Comparison of ENCODE assay signal across 23 cellular contexts in the genomic region with DNA sequence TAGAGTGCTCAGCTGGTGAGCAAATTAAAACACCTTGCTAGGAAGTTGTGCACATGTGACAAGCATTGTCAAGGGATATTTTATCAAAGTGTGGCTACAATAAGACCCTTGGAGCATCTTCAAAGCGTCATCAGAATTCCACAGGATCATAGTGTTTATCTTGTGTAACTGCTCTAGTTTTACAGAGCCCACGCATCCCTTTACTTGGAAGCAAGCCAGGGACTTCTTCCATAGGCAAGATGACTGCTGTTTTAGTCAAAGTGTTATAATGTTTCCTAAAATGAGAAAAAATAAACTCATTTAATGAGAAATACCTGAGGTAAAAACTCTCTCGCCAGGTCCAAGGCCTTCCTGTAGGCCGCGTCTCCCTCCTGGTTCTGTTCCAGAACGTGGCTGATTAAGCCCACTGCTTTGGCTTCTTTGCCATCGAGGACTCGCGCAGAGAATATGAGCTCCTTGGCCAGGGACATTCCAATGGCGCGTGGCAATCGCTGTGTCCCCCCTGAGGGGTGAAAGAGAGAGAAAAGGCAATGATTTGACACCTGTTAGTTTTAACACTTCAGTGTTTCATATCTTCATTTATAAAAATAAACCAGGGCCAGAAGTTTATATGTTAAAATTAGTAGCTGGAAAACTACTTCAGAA.
DNase-seq lines count a peak whose midpoint lies in the region; ATAC-seq, FAIRE-seq and TF ChIP-seq lines count a peak whose summit lies in the region.
"Had no signal": no experiment of that assay in that cellular context is flagged by ENCODE, and none has a peak within 500 bp of the region (broad histone marks: within the 10 kb centered on the region; RNA-seq: fewer than 3 reads in every experiment).

No MANE protein-coding gene starts in this region.

- H3K9me3 ChIP-seq in astrocyte (ENCODE audit: insufficient read depth, low read depth, low read length), result no peaks in the 10 kb centered on the region
- H3K9me3 ChIP-seq in osteoblast (ENCODE audit: low read depth, low read length), result no peaks in the 10 kb centered on the region
- H3K9me3 ChIP-seq: MG63, pancreas, SJCRH30 had no signal

- H3K4me3 Mint-ChIP-seq in astrocyte (ENCODE audit: unreplicated experiment), result no peak overlapping the region
- no peak overlapping the region for H3K4me3 Mint-ChIP-seq in activated naive CD8-positive, alpha-beta T cell treated with anti-CD3 and anti-CD28 coated beads, Interleukin-2, amount 50 U/mL, for 24 hours
- H3K4me3 Mint-ChIP-seq: activated CD4-positive, alpha-beta T cell treated with anti-CD3 and anti-CD28 coated beads, Interleukin-2, amount 10 ng/mL, durations not matched to agents 7 days and 5 days; brain; memory B cell; natural killer cell had no signal

- H3K27ac Mint-ChIP-seq in astrocyte (ENCODE audit: unreplicated experiment), result peak overlapping the region; percentile 92
- no peak overlapping the region for H3K27ac Mint-ChIP-seq in activated naive CD8-positive, alpha-beta T cell treated with anti-CD3 and anti-CD28 coated beads, Interleukin-2, amount 50 U/mL, for 24 hours
- H3K27ac Mint-ChIP-seq: activated CD4-positive, alpha-beta T cell treated with anti-CD3 and anti-CD28 coated beads, Interleukin-2, amount 10 ng/mL, durations not matched to agents 7 days and 5 days; memory B cell; natural killer cell had no signal

- H3K79me2 ChIP-seq in astrocyte (ENCODE audit: insufficient read depth, low read length) (no peaks in the 10 kb centered on the region), osteoblast (ENCODE audit: insufficient read depth, low read length) (no peaks in the 10 kb centered on the region)

- H4K20me1 ChIP-seq in astrocyte (ENCODE audit: insufficient read depth, low read length) (no peaks in the 10 kb centered on the region), osteoblast (ENCODE audit: insufficient read depth, low read length) (no peaks in the 10 kb centered on the region)

- H3K36me3 ChIP-seq in astrocyte (ENCODE audit: insufficient read depth, low read length) (no peaks in the 10 kb centered on the region), osteoblast (ENCODE audit: insufficient read depth, low read length) (no peaks in the 10 kb centered on the region)
- H3K36me3 ChIP-seq: SJCRH30 had no signal

- no peaks in the 10 kb centered on the region for H3K9me3 Mint-ChIP-seq in astrocyte (ENCODE audit: unreplicated experiment)
- H3K9me3 Mint-ChIP-seq in activated naive CD8-positive, alpha-beta T cell treated with anti-CD3 and anti-CD28 coated beads, Interleukin-2, amount 50 U/mL, for 24 hours, result no peaks in the 10 kb centered on the region
- H3K9me3 Mint-ChIP-seq: memory B cell, natural killer cell had no signal

- H3K27me3 Mint-ChIP-seq in astrocyte (ENCODE audit: low read depth, unreplicated experiment), result no peaks in the 10 kb centered on the region
- no peaks in the 10 kb centered on the region for H3K27me3 Mint-ChIP-seq in activated naive CD8-positive, alpha-beta T cell treated with anti-CD3 and anti-CD28 coated beads, Interleukin-2, amount 50 U/mL, for 24 hours
- H3K27me3 Mint-ChIP-seq: activated CD4-positive, alpha-beta T cell treated with anti-CD3 and anti-CD28 coated beads, Interleukin-2, amount 10 ng/mL, durations not matched to agents 7 days and 5 days; brain; memory B cell had no signal

- H3K27me3 ChIP-seq in astrocyte (ENCODE audit: insufficient read depth, low read length), result no peaks in the 10 kb centered on the region
- H3K27me3 ChIP-seq in osteoblast (ENCODE audit: insufficient read depth, low read length), result no peaks in the 10 kb centered on the region
- H3K27me3 ChIP-seq: MG63, pancreas, SJCRH30 had no signal

- H2AFZ ChIP-seq in astrocyte (ENCODE audit: low read depth, low read length) (no peak overlapping the region), osteoblast (ENCODE audit: low read length) (no peak overlapping the region)
- H2AFZ ChIP-seq: PC-9 had no signal

- no peak overlapping the region for H3K9ac ChIP-seq in astrocyte (ENCODE audit: low read length)

- H3K4me1 ChIP-seq in astrocyte (ENCODE audit: insufficient read depth, low read length) (peaks cover 17% of the 10 kb centered on the region), osteoblast (ENCODE audit: insufficient read depth, low read length) (peaks cover 12% of the 10 kb centered on the region)
- H3K4me1 ChIP-seq: pancreas, SJCRH30 had no signal

- H3K4me1 Mint-ChIP-seq in astrocyte (ENCODE audit: low read depth, unreplicated experiment), result peaks cover 20% of the 10 kb centered on the region
- H3K4me1 Mint-ChIP-seq in activated naive CD8-positive, alpha-beta T cell treated with anti-CD3 and anti-CD28 coated beads, Interleukin-2, amount 50 U/mL, for 24 hours, result peaks cover 29% of the 10 kb centered on the region
- H3K4me1 Mint-ChIP-seq: brain had no signal

- no peak for TF ChIP-seq CTCF in astrocyte (IDR thresholded peaks at IDR 0.05; ENCODE audit: insufficient read depth, low read depth, low read length)
- TF ChIP-seq CTCF in fibroblast of pulmonary artery (IDR thresholded peaks at IDR 0.05; ENCODE audit: low read length, missing control alignments), result no peak
- TF ChIP-seq CTCF in osteoblast (IDR thresholded peaks at IDR 0.05; ENCODE audit: extremely low read depth, low read depth, low read length), result no peak

- DNase-seq in Ammon's horn (ENCODE audit: low spot score), result peak; percentile 45
- peak; percentile 68 for DNase-seq in astrocyte (ENCODE audit: low read depth)
- peak; percentile 54 for DNase-seq in fibroblast of pulmonary artery (ENCODE audit: low read depth)
- no peak for DNase-seq in osteoblast (ENCODE audit: insufficient read length, low spot score, missing footprints)
- no peak for DNase-seq in NCI-H2081 (lab: John Stamatoyannopoulos, UW)
- no peak for DNase-seq in activated naive CD8-positive, alpha-beta T cell treated with anti-CD3 and anti-CD28 coated beads, Interleukin-2, amount 50 U/mL, for 24 hours
- DNase-seq: ACHN; activated CD4-positive, alpha-beta T cell treated with anti-CD3 and anti-CD28 coated beads, Interleukin-2, amount 10 ng/mL, durations not matched to agents 7 days and 5 days; activated CD8-positive, alpha-beta memory T cell treated with anti-CD3 and anti-CD28 coated beads, Interleukin-2, amount 50 U/mL, for 48 hours; activated naive CD4-positive, alpha-beta T cell treated with anti-CD3 and anti-CD28 coated beads, Interleukin-2, amount 50 U/mL, for 16 hours; MG63; natural killer cell; pancreas; PC-9; SJCRH30; stimulated activated CD4-positive, alpha-beta T cell treated with anti-CD3 and anti-CD28 coated beads, Interleukin-4, amount 100 ng/mL, for 4 hours had no signal

- H3K4me3 ChIP-seq in astrocyte (ENCODE audit: insufficient read depth, low read depth, low read length) (no peak overlapping the region), fibroblast of pulmonary artery (replicated peaks; ENCODE audit: low read depth, low read length) (no peak overlapping the region), osteoblast (ENCODE audit: insufficient read depth, low read length) (no peak overlapping the region)
- H3K4me3 ChIP-seq: MG63, pancreas, PC-9, SJCRH30 had no signal

- H3K27ac ChIP-seq in astrocyte (ENCODE audit: low read depth, low read length) (peak overlapping the region; percentile 70), osteoblast (ENCODE audit: low read depth, low read length) (peak overlapping the region; percentile 43)
- H3K27ac ChIP-seq: pancreas, PC-9, SJCRH30 had no signal

- no peak for ATAC-seq in HG02588 (IDR thresholded peaks at IDR 0.05; ENCODE audit: unreplicated experiment)
- no peak for ATAC-seq in GM18519 (IDR thresholded peaks at IDR 0.05; ENCODE audit: low FRiP score, unreplicated experiment)
- ATAC-seq in activated naive CD8-positive, alpha-beta T cell treated with anti-CD3 and anti-CD28 coated beads, Interleukin-2, amount 50 U/mL, for 24 hours, result no peak
- ATAC-seq: natural killer cell had no signal

- peaks cover 5% of the 10 kb centered on the region for H3K36me3 Mint-ChIP-seq in astrocyte (ENCODE audit: low read depth, unreplicated experiment)
- peaks cover 22% of the 10 kb centered on the region for H3K36me3 Mint-ChIP-seq in activated naive CD8-positive, alpha-beta T cell treated with anti-CD3 and anti-CD28 coated beads, Interleukin-2, amount 50 U/mL, for 24 hours (ENCODE audit: low read depth)

- no peak for FAIRE-seq in astrocyte (lab: Jason Lieb, UNC)
- FAIRE-seq: GM12892, keratinocyte, pancreas, urothelium cell line had no signal

- H3K4me2 ChIP-seq in astrocyte (ENCODE audit: low read length) (no peak overlapping the region), osteoblast (ENCODE audit: insufficient read depth, low read length) (no peak overlapping the region)
- H3K4me2 ChIP-seq: PC-9 had no signal

Comparison
In these comparisons a context has a peak if more than half of its experiments do, and no peak if none do; other contexts are left out.
1. DNase-seq: peak in Ammon's horn (single experiment), astrocyte (single experiment) and fibroblast of pulmonary artery (single experiment); none in osteoblast (single experiment), NCI-H2081 (0 of 2) and activated naive CD8-positive, alpha-beta T cell treated with anti-CD3 and anti-CD28 coated beads, Interleukin-2, amount 50 U/mL, for 24 hours (single experiment).